In genomic region chr1:114235281-114235680, GRCh38 we compare ENCODE assay signal across 25 cellular contexts.
"Had no signal": no experiment of that assay in that cellular context is flagged by ENCODE, and none has a peak within 500 bp of the region (broad histone marks: within the 10 kb centered on the region; RNA-seq: fewer than 3 reads in every experiment).

No MANE protein-coding gene starts in this region.

- ATAC-seq: activated CD8-positive, alpha-beta memory T cell treated with anti-CD3 and anti-CD28 coated beads, Interleukin-2, amount 10 ng/mL, durations not matched to agents 7 days and 5 days had no signal

- H3K27me3 ChIP-seq: brain microvascular endothelial cell had no signal

- DNase-seq: activated CD4-positive, alpha-beta memory T cell treated with anti-CD3 and anti-CD28 coated beads, Interleukin-2, amount 10 ng/mL, durations not matched to agents 7 days and 5 days; activated CD4-positive, alpha-beta T cell treated with anti-CD3 and anti-CD28 coated beads for 1 hour; activated CD4-positive, alpha-beta T cell treated with anti-CD3 and anti-CD28 coated beads for 48 hours; activated CD4-positive, CD25-positive, alpha-beta regulatory T cell; activated CD8-positive, alpha-beta memory T cell treated with anti-CD3 and anti-CD28 coated beads for 24 hours; activated CD8-positive, alpha-beta memory T cell treated with anti-CD3 and anti-CD28 coated beads, Interleukin-2, amount 10 ng/mL, durations not matched to agents 7 days and 5 days; activated CD8-positive, alpha-beta memory T cell treated with anti-CD3 and anti-CD28 coated beads, Interleukin-2, amount 50 U/mL, for 48 hours; activated effector memory CD4-positive, alpha-beta T cell treated with Interleukin-2 at 50 U/mL for 16 hours; activated naive CD4-positive, alpha-beta T cell treated with anti-CD3 and anti-CD28 coated beads, Interleukin-2, amount 50 U/mL, for 16 hours; activated naive CD8-positive, alpha-beta T cell treated with anti-CD3 and anti-CD28 coated beads for 36 hours; activated T-cell treated with anti-CD3 and anti-CD28 coated beads, Interleukin-2, amount 50 U/mL, for 48 hours; amniotic stem cell; brain microvascular endothelial cell; central memory CD4-positive, alpha-beta T cell; MG63; NCI-H1048; NCI-H1436; NCI-H1930; NCI-H226; Right ventricle myocardium superior; SW 1271; T-helper 1 cell; T-helper 2 cell; T-helper 9 cell; WERI-Rb-1 had no signal

- H3K36me3 ChIP-seq: brain microvascular endothelial cell, MG63, WERI-Rb-1 had no signal

- H3K27ac Mint-ChIP-seq: activated CD4-positive, alpha-beta memory T cell treated with anti-CD3 and anti-CD28 coated beads, Interleukin-2, amount 10 ng/mL, durations not matched to agents 7 days and 5 days; activated CD8-positive, alpha-beta memory T cell treated with anti-CD3 and anti-CD28 coated beads, Interleukin-2, amount 10 ng/mL, durations not matched to agents 7 days and 5 days; activated naive CD8-positive, alpha-beta T cell treated with anti-CD3 and anti-CD28 coated beads for 36 hours had no signal

- H3K27ac ChIP-seq: brain microvascular endothelial cell, WERI-Rb-1 had no signal

- H3K9me3 Mint-ChIP-seq: activated CD4-positive, alpha-beta memory T cell treated with anti-CD3 and anti-CD28 coated beads, Interleukin-2, amount 10 ng/mL, durations not matched to agents 7 days and 5 days; activated naive CD8-positive, alpha-beta T cell treated with anti-CD3 and anti-CD28 coated beads for 36 hours had no signal

- H3K4me3 Mint-ChIP-seq: activated CD4-positive, alpha-beta memory T cell treated with anti-CD3 and anti-CD28 coated beads, Interleukin-2, amount 10 ng/mL, durations not matched to agents 7 days and 5 days; activated CD8-positive, alpha-beta memory T cell treated with anti-CD3 and anti-CD28 coated beads, Interleukin-2, amount 10 ng/mL, durations not matched to agents 7 days and 5 days; activated naive CD8-positive, alpha-beta T cell treated with anti-CD3 and anti-CD28 coated beads for 36 hours had no signal

- H3K4me1 Mint-ChIP-seq: activated CD4-positive, alpha-beta memory T cell treated with anti-CD3 and anti-CD28 coated beads, Interleukin-2, amount 10 ng/mL, durations not matched to agents 7 days and 5 days; activated CD8-positive, alpha-beta memory T cell treated with anti-CD3 and anti-CD28 coated beads, Interleukin-2, amount 10 ng/mL, durations not matched to agents 7 days and 5 days had no signal

- H3K36me3 Mint-ChIP-seq: activated CD8-positive, alpha-beta memory T cell treated with anti-CD3 and anti-CD28 coated beads, Interleukin-2, amount 10 ng/mL, durations not matched to agents 7 days and 5 days; activated naive CD8-positive, alpha-beta T cell treated with anti-CD3 and anti-CD28 coated beads for 36 hours had no signal

- H3K4me3 ChIP-seq: MG63 had no signal

- H3K27me3 Mint-ChIP-seq: activated CD8-positive, alpha-beta memory T cell treated with anti-CD3 and anti-CD28 coated beads, Interleukin-2, amount 10 ng/mL, durations not matched to agents 7 days and 5 days; activated naive CD8-positive, alpha-beta T cell treated with anti-CD3 and anti-CD28 coated beads for 36 hours had no signal

- H3K9me3 ChIP-seq: MG63 had no signal
